Comparison of ENCODE assay signal across 8 cellular contexts in genomic region chr3:11774296-11774877, GRCh38.
DNase-seq lines count a peak whose midpoint lies in the region; ATAC-seq, FAIRE-seq and TF ChIP-seq lines count a peak whose summit lies in the region.

No MANE protein-coding gene starts in this region.

- BruUV-seq in K562 (replicated peaks; lab: Mats Ljungman, UMichigan) = no TSS peak

- H3K9me3 Mint-ChIP-seq in naive thymus-derived CD8-positive, alpha-beta T cell = no peaks in the 10 kb centered on the region

- TF ChIP-seq POLR2A in K562 (conservative IDR thresholded peaks at IDR 0.05) = no peak

- no peaks in the 10 kb centered on the region for H3K9me3 ChIP-seq in K562 (replicated peaks; ENCODE audit: control insufficient read depth, insufficient read depth, low read depth, low read length)

- H3K27me3 Mint-ChIP-seq in naive thymus-derived CD8-positive, alpha-beta T cell = no peaks in the 10 kb centered on the region

- no peak for TF ChIP-seq EP300 in K562 (IDR thresholded peaks at IDR 0.05; ENCODE audit: low read length)

- no peaks in the 10 kb centered on the region for H3K79me2 ChIP-seq in K562 (ENCODE audit: control insufficient read depth, insufficient read depth, low read length)

- no peak for FAIRE-seq in K562 (lab: Jason Lieb, UNC)

- 11% methylated on average over 2 of the region's 2 CpGs for WGBS in K562 (ENCODE audit: insufficient coverage, low coverage, missing lambda C conversion rate)

- CTCF ChIA-PET in K562 (lab: Yijun Ruan, JAX; ENCODE audit: low intra/inter-chr PET ratio) = interaction anchor here (1.4 kb wide), 1 partner anchor 30 kb away, joined by 5 read pairs; no protein-coding TSS in a partner anchor

- peak in 1 of 2 experiments; percentile 62; a peak in 2 of 4 replicates for TF ChIP-seq RAD21 in K562 (CRISPR knock-in tag; conservative IDR thresholded peaks at IDR 0.05 in 1 of 2, IDR thresholded peaks at IDR 0.05 in 1 of 2)

- peak; percentile 63 to 74 (median 73) for TF ChIP-seq CTCF in K562 (IDR thresholded peaks at IDR 0.05 in 2 of 3, conservative IDR thresholded peaks at IDR 0.05 in 1 of 3; ENCODE audit: insufficient read depth in 2 of 3, low read depth in 1 of 3, low read length in 3 of 3)
- peak; percentile 65 for TF ChIP-seq CTCF in kidney epithelial cell (IDR thresholded peaks at IDR 0.05; ENCODE audit: insufficient read depth, low read length, poor library complexity, severe bottlenecking)

- ATAC-seq in K562 (peak; percentile 86), esophagus mucosa (no peak), GM21447 (IDR thresholded peaks at IDR 0.05; ENCODE audit: unreplicated experiment) (no peak)
- ATAC-seq in naive thymus-derived CD8-positive, alpha-beta T cell = no peak

- H3K27ac ChIP-seq in K562 (ENCODE audit: extremely low read depth, low read depth, low read length) = no peak overlapping the region

- no peak overlapping the region for H3K4me3 Mint-ChIP-seq in naive thymus-derived CD8-positive, alpha-beta T cell

- H3K9ac ChIP-seq in K562 (ENCODE audit: insufficient read depth in 1 of 2, low read depth in 2 of 2, low read length in 2 of 2) = no peak overlapping the region

- peak; percentile 14 for DNase-seq in Caki2 (ENCODE audit: low read depth)
- DNase-seq in LHCN-M2 (ENCODE audit: low read depth) = peak; percentile 63
- peak; percentile 29 to 75 (median 50) for DNase-seq in K562 (ENCODE audit: extremely low read depth in 1 of 4, low spot score in 3 of 4)
- DNase-seq in kidney epithelial cell (ENCODE audit: low read depth) = no peak
- DNase-seq in naive thymus-derived CD8-positive, alpha-beta T cell = no peak
- DNase-seq in activated CD4-positive, alpha-beta T cell treated with anti-CD3 and anti-CD28 coated beads, Interleukin-2, amount 50 U/mL, for 48 hours = no peak

- POLR2A ChIA-PET in K562 (lab: Yijun Ruan, JAX) = interaction anchor here (0.5 to 1.4 kb wide), 3 partner anchors 11 to 31 kb away, joined by 3 to 5 read pairs (median 5); no protein-coding TSS in a partner anchor
- POLR2A ChIA-PET in naive thymus-derived CD8-positive, alpha-beta T cell (lab: Charles Lee) = no interaction called here

- peaks cover 2 to 10% (median 7%) of the 10 kb centered on the region in 3 donors for H3K36me3 Mint-ChIP-seq in naive thymus-derived CD8-positive, alpha-beta T cell

- no peaks in the 10 kb centered on the region for H3K27me3 ChIP-seq in K562 (ENCODE audit: control insufficient read depth in 2 of 2, insufficient read depth in 2 of 2, low read length in 2 of 2)
- no peaks in the 10 kb centered on the region for H3K27me3 ChIP-seq in kidney epithelial cell (ENCODE audit: control insufficient read depth, insufficient read depth, low read length)

- peaks cover 15 to 23% (median 18%) of the 10 kb centered on the region in 4 donors for H3K4me1 Mint-ChIP-seq in naive thymus-derived CD8-positive, alpha-beta T cell

- H3K27ac Mint-ChIP-seq in naive thymus-derived CD8-positive, alpha-beta T cell = no peak overlapping the region

- peak overlapping the region; percentile 44 for H2AFZ ChIP-seq in K562 (ENCODE audit: low read depth, low read length)

- intact Hi-C loops in K562 (cut with micrococcal nuclease) = loop anchor here (1.0 kb wide), 1 partner anchor 30 kb away; no protein-coding TSS in a partner anchor

- H3K4me1 ChIP-seq in K562 (replicated peaks in 1 of 2; ENCODE audit: control insufficient read depth in 2 of 2, insufficient read depth in 2 of 2, low read length in 2 of 2) = peaks cover 8 to 11% of the 10 kb centered on the region in 2 experiments; a peak in 3 of 5 replicates

- in situ Hi-C loops in Caki2 (cut with HindIII; ENCODE audit: low pct_unique_long_range_greater_than_20kb, low sequenced_read_pairs) (no loop called here), K562 (cut with MboI) (no loop called here)

- H4K20me1 ChIP-seq in K562 (replicated peaks; ENCODE audit: control insufficient read depth, insufficient read depth, low read length) = no peaks in the 10 kb centered on the region

- H3K36me3 ChIP-seq in K562 (ENCODE audit: control insufficient read depth, insufficient read depth, low read length) (no peaks in the 10 kb centered on the region), kidney epithelial cell (ENCODE audit: control insufficient read depth, insufficient read depth, low read length) (no peaks in the 10 kb centered on the region)

- no peaks in the 10 kb centered on the region for H3K9me1 ChIP-seq in K562 (ENCODE audit: control insufficient read depth, insufficient read depth, low read length)

- no peak overlapping the region for H3K4me2 ChIP-seq in K562 (ENCODE audit: insufficient read depth, low read length)

- H3K4me3 ChIP-seq in K562 (no peak overlapping the region), kidney epithelial cell (ENCODE audit: low read depth, low read length) (no peak overlapping the region)

TF ChIP-seq in K562, 482 proteins besides CTCF, POLR2A, EP300 and RAD21 (continues in another document):
- no peak for TF ChIP-seq HDAC6 (IDR thresholded peaks at IDR 0.05; ENCODE audit: low read depth, low read length)
- no peak for TF ChIP-seq SP1 (CRISPR knock-in tag; IDR thresholded peaks at IDR 0.05)
- TF ChIP-seq NEUROD1 (IDR thresholded peaks at IDR 0.05; ENCODE audit: borderline replicate concordance, low read depth, low read length, partially characterized antibody) = no peak
- TF ChIP-seq ZFP36 (IDR thresholded peaks at IDR 0.05; ENCODE audit: low read depth, low read length, partially characterized antibody) = no peak
- TF ChIP-seq TAF7 (tag; IDR thresholded peaks at IDR 0.05) = no peak
- TF ChIP-seq ESRRB (CRISPR knock-in tag; IDR thresholded peaks at IDR 0.05; ENCODE audit: borderline replicate concordance) = no peak
- no peak for TF ChIP-seq SNIP1 (IDR thresholded peaks at IDR 0.05; ENCODE audit: low read depth)
- no peak for TF ChIP-seq ZBTB8A (IDR thresholded peaks at IDR 0.05; ENCODE audit: partially characterized antibody)
- no peak for TF ChIP-seq ZNF253 (CRISPR knock-in tag; conservative IDR thresholded peaks at IDR 0.05)
- TF ChIP-seq RBM15 (IDR thresholded peaks at IDR 0.05; ENCODE audit: insufficient read depth, low read length) = no peak
- TF ChIP-seq, protein P1, sequence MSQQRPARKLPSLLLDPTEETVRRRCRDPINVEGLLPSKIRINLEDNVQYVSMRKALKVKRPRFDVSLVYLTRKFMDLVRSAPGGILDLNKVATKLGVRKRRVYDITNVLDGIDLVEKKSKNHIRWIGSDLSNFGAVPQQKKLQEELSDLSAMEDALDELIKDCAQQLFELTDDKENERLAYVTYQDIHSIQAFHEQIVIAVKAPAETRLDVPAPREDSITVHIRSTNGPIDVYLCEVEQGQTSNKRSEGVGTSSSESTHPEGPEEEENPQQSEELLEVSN (IDR thresholded peaks at IDR 0.05; ENCODE audit: borderline replicate concordance in 1 of 2, extremely low read depth in 1 of 2, insufficient read depth in 1 of 2, insufficient read length in 1 of 2, low read depth in 1 of 2, low read length in 1 of 2, poor library complexity in 1 of 2, severe bottlenecking in 1 of 2) = peak in 1 of 2 experiments; percentile 76
- no peak for TF ChIP-seq CBFA2T3 (IDR thresholded peaks at IDR 0.05)
- TF ChIP-seq, protein P2, sequence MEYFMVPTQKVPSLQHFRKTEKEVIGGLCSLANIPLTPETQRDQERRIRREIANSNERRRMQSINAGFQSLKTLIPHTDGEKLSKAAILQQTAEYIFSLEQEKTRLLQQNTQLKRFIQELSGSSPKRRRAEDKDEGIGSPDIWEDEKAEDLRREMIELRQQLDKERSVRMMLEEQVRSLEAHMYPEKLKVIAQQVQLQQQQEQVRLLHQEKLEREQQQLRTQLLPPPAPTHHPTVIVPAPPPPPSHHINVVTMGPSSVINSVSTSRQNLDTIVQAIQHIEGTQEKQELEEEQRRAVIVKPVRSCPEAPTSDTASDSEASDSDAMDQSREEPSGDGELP (CRISPR knock-in tag; IDR thresholded peaks at IDR 0.05; ENCODE audit: borderline replicate concordance) = peak; percentile 66; the same call in 1 of the 2 replicates
- peak; percentile 58 for TF ChIP-seq L3MBTL2 (IDR thresholded peaks at IDR 0.05)
- no peak for TF ChIP-seq BRCA1 (IDR thresholded peaks at IDR 0.05)
- TF ChIP-seq BRCA1 (CRISPR knock-in tag; IDR thresholded peaks at IDR 0.05) = no peak
- no peak for TF ChIP-seq SMAD4 (CRISPR knock-in tag; conservative IDR thresholded peaks at IDR 0.05)
- TF ChIP-seq, protein P3, sequence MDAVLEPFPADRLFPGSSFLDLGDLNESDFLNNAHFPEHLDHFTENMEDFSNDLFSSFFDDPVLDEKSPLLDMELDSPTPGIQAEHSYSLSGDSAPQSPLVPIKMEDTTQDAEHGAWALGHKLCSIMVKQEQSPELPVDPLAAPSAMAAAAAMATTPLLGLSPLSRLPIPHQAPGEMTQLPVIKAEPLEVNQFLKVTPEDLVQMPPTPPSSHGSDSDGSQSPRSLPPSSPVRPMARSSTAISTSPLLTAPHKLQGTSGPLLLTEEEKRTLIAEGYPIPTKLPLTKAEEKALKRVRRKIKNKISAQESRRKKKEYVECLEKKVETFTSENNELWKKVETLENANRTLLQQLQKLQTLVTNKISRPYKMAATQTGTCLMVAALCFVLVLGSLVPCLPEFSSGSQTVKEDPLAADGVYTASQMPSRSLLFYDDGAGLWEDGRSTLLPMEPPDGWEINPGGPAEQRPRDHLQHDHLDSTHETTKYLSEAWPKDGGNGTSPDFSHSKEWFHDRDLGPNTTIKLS (IDR thresholded peaks at IDR 0.05; ENCODE audit: borderline replicate concordance, low read depth) = no peak
- TF ChIP-seq, protein P4, sequence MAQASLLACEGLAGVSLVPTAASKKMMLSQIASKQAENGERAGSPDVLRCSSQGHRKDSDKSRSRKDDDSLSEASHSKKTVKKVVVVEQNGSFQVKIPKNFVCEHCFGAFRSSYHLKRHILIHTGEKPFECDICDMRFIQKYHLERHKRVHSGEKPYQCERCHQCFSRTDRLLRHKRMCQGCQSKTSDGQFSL (CRISPR knock-in tag; IDR thresholded peaks at IDR 0.05) = no peak
- TF ChIP-seq, protein P4 (tag; IDR thresholded peaks at IDR 0.05) = no peak

Comparison
In these comparisons a context has a peak if more than half of its experiments do, and no peak if none do; other contexts are left out.
1. DNase-seq: peak in Caki2 (single experiment), LHCN-M2 (single experiment) and K562 (4 of 4); none in kidney epithelial cell (single experiment), naive thymus-derived CD8-positive, alpha-beta T cell (0 of 10) and activated CD4-positive, alpha-beta T cell treated with anti-CD3 and anti-CD28 coated beads, Interleukin-2, amount 50 U/mL, for 48 hours (0 of 2).